In genomic region chr9:26391036-26391435, GRCh38 we compare ENCODE assay signal across 25 cellular contexts.
"Had no signal": no experiment of that assay in that cellular context is flagged by ENCODE, and none has a peak within 500 bp of the region (broad histone marks: within the 10 kb centered on the region; RNA-seq: fewer than 3 reads in every experiment).

No MANE protein-coding gene starts in this region.

- H3K36me3 Mint-ChIP-seq: IgD-negative memory B cell, T-cell had no signal

- H3K4me1 ChIP-seq: Peyer's patch, SJSA1 had no signal

- H3K4me3 ChIP-seq: K562, PC-9, Peyer's patch, SJSA1 had no signal

- DNase-seq: MM.1S, NCI-H1092 treated with DMSO at 0.1 percent for 48 hours, NCI-H1436, NCI-H187, NCI-H2029, NCI-H2081 treated with DMSO at 0.1 percent for 48 hours, NCI-H2171, NCI-H226, NCI-H446, NCI-H510A, NCI-H524 treated with DMSO at 0.1 percent for 48 hours, NCI-H69, NCI-H774, PC-9, Peyer's patch, Right ventricle myocardium superior, RPMI8226, SIG-M5, SK-N-SH, SW 1271, T-cell had no signal

- H3K36me3 ChIP-seq: Peyer's patch, SJSA1 had no signal

- H3K27me3 ChIP-seq: Peyer's patch, SJSA1 had no signal

- H3K4me2 ChIP-seq: KMS-11, PC-9, SK-N-SH had no signal

- H3K4me1 Mint-ChIP-seq: IgD-negative memory B cell, T-cell had no signal

- H3K27ac ChIP-seq: KMS-11, PC-9, Peyer's patch, SJSA1 had no signal

- H3K27me3 Mint-ChIP-seq: IgD-negative memory B cell, T-cell had no signal

- H3K9me3 ChIP-seq: Peyer's patch, SJSA1, SK-N-SH had no signal

- H3K4me3 Mint-ChIP-seq: IgD-negative memory B cell, T-cell had no signal

- H3K9ac ChIP-seq: KMS-11, SK-N-SH had no signal

- H3K27ac Mint-ChIP-seq: IgD-negative memory B cell, T-cell had no signal

- H2AFZ ChIP-seq: PC-9 had no signal
